In the genomic region with DNA sequence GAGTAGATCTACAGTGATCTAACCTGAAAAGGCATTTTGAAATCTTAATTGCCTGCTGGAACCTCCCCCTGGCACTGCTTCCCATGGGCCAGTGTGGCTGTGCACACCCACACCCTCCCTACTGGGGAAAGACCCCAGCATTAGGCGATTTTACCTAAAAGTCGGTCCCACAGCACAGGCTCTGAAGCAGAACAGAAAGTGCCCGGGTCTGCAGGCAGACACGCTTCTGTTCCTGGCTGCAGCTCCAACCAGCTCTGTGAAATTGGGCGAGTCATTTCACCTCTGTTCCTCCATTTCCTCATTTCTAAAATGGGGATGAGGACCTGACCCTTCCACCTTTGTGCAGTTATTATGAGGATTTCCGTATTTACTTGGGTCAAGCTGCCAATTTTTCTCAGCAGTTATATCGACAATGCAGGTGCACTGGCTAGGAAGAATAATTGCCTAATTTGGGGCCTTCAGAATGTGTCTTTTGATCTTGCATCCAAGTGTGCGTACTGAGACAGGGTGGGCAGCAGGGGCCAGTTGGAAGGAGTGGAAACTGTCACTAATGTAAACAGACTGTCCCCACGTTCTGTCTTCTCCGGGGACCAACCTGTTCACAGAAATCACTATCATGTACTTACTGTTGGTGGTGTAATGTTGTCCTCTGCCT, we compare ENCODE assay signal across 8 cellular contexts. TPM values are rescaled to one million over a fixed set of nuclear protein-coding genes. Genes with fewer than 3 reads are reported as not detected.
DNase-seq lines count a peak whose midpoint lies in the region; ATAC-seq and TF ChIP-seq lines count a peak whose summit lies in the region.

No MANE protein-coding gene starts in this region.

- H3K27me3 Mint-ChIP-seq in MCF 10A (ENCODE audit: insufficient read depth, unreplicated experiment), result no peaks in the 10 kb centered on the region
- H3K27me3 Mint-ChIP-seq in type B pancreatic cell, result peaks cover 3% of the 10 kb centered on the region

- H3K9ac ChIP-seq in mammary epithelial cell (ENCODE audit: insufficient read depth, low read length), result no peak overlapping the region

- no peaks in the 10 kb centered on the region for H3K27me3 ChIP-seq in mammary epithelial cell (ENCODE audit: insufficient read depth, low read length)
- no peaks in the 10 kb centered on the region for H3K27me3 ChIP-seq in Peyer's patch

- no peak overlapping the region for H2AFZ ChIP-seq in mammary epithelial cell (ENCODE audit: low read depth, low read length)

- no peaks in the 10 kb centered on the region for H4K20me1 ChIP-seq in mammary epithelial cell (ENCODE audit: insufficient read depth, low read length)

- TF ChIP-seq POLR2A in Peyer's patch (IDR thresholded peaks at IDR 0.05), result no peak

- H3K4me1 Mint-ChIP-seq in MCF 10A (ENCODE audit: insufficient read depth, unreplicated experiment), result peaks cover 62% of the 10 kb centered on the region
- H3K4me1 Mint-ChIP-seq in type B pancreatic cell (ENCODE audit: unreplicated experiment), result peaks cover 83% of the 10 kb centered on the region

- in situ Hi-C loops in mammary epithelial cell (cut with MboI; ENCODE audit: low sequenced_read_pairs in 2 of 2), result loop anchor here (5.0 to 10.0 kb wide), 3 partner anchors 354 to 606 kb away; no protein-coding TSS in a partner anchor

- no peaks in the 10 kb centered on the region for H3K9me3 ChIP-seq in mammary epithelial cell (replicated peaks; ENCODE audit: insufficient read depth, low read length)
- H3K9me3 ChIP-seq in Peyer's patch, result no peaks in the 10 kb centered on the region

- H3K4me2 ChIP-seq in mammary epithelial cell (ENCODE audit: insufficient read depth, low read depth, low read length), result no peak overlapping the region

- peaks cover 69% of the 10 kb centered on the region for H3K4me1 ChIP-seq in mammary epithelial cell (ENCODE audit: insufficient read depth, low read length)
- peaks cover 4 to 80% (median 18%) of the 10 kb centered on the region in 4 donors for H3K4me1 ChIP-seq in Peyer's patch

- H3K27ac ChIP-seq in mammary epithelial cell (ENCODE audit: insufficient read depth, low read depth, low read length) (no peak overlapping the region), Peyer's patch (peak overlapping the region; percentile 63 to 97 (median 88))

- H3K27ac Mint-ChIP-seq in MCF 10A (ENCODE audit: low read depth, unreplicated experiment) (peak overlapping the region; percentile 81), type B pancreatic cell (peak overlapping the region; percentile 93)

- ATAC-seq in left lobe of liver, result peak; percentile 3
- ATAC-seq in HG02763 (IDR thresholded peaks at IDR 0.05; ENCODE audit: unreplicated experiment), result no peak
- ATAC-seq in GM18519 (IDR thresholded peaks at IDR 0.05; ENCODE audit: low FRiP score, unreplicated experiment), result no peak

- CTCF ChIA-PET in MCF 10A (lab: Yijun Ruan, JAX), result interaction anchor here (0.6 to 3.8 kb wide), 2 partner anchors 21 to 351 kb away, joined by 4 to 28 read pairs; no protein-coding TSS in a partner anchor
- CTCF ChIA-PET in mammary epithelial cell (lab: Charles Lee; ENCODE audit: low non-redundant PET), result no interaction called here

- H3K4me3 Mint-ChIP-seq in MCF 10A (ENCODE audit: unreplicated experiment) (peak overlapping the region; percentile 2), type B pancreatic cell (peak overlapping the region; percentile 83)

- intact Hi-C loops in MCF 10A (cut with micrococcal nuclease), result no loop called here
- intact Hi-C loops in mammary epithelial cell (cut with micrococcal nuclease), result no loop called here

- H3K9me3 Mint-ChIP-seq in MCF 10A (ENCODE audit: unreplicated experiment) (no peaks in the 10 kb centered on the region), type B pancreatic cell (no peaks in the 10 kb centered on the region)

- peaks cover 97% of the 10 kb centered on the region for H3K79me2 ChIP-seq in mammary epithelial cell (ENCODE audit: insufficient read depth, low read length)

- dilution Hi-C loops in mammary epithelial cell (cut with HindIII; ENCODE audit: low sequenced_read_pairs), result no loop called here

- 75% methylated on average over 8 of the region's 10 CpGs for WGBS in mammary epithelial cell (ENCODE audit: low coverage, missing lambda C conversion rate)

- H3K4me3 ChIP-seq in mammary epithelial cell (replicated peaks in 1 of 3; ENCODE audit: insufficient read depth in 1 of 3, low read depth in 2 of 3, low read length in 3 of 3), result no peak overlapping the region
- peak overlapping the region in 2 of 4 donors; percentile 28 to 38 for H3K4me3 ChIP-seq in Peyer's patch

- H3K36me3 ChIP-seq in mammary epithelial cell (ENCODE audit: insufficient read depth, low read length), result no peaks in the 10 kb centered on the region
- no peaks in the 10 kb centered on the region for H3K36me3 ChIP-seq in Peyer's patch

- no peak for TF ChIP-seq CTCF in MCF 10A (IDR thresholded peaks at IDR 0.05; ENCODE audit: unreplicated experiment)
- TF ChIP-seq CTCF in mammary epithelial cell (conservative IDR thresholded peaks at IDR 0.05 in 1 of 2, IDR thresholded peaks at IDR 0.05 in 1 of 2; ENCODE audit: extremely low read depth in 1 of 2, insufficient read depth in 1 of 2, low read depth in 1 of 2, low read length in 2 of 2), result no peak
- no peak for TF ChIP-seq CTCF in Peyer's patch (IDR thresholded peaks at IDR 0.05)
- TF ChIP-seq CTCF in type B pancreatic cell (conservative IDR thresholded peaks at IDR 0.05), result no peak

- POLR2A ChIA-PET in MCF 10A (lab: Yijun Ruan, JAX), result interaction anchor here (0.6 to 8.2 kb wide), 10 partner anchors 31 to 609 kb away, joined by 3 to 192 read pairs (median 4); no protein-coding TSS in a partner anchor

- peaks cover 14% of the 10 kb centered on the region for H3K36me3 Mint-ChIP-seq in MCF 10A (ENCODE audit: insufficient read depth, unreplicated experiment)
- peaks cover 10% of the 10 kb centered on the region for H3K36me3 Mint-ChIP-seq in type B pancreatic cell

- BruUV-seq in MCF 10A (replicated peaks; lab: Mats Ljungman, UMichigan) (no TSS peak), mammary epithelial cell (replicated peaks; lab: Mats Ljungman, UMichigan) (no TSS peak)

- DNase-seq in MCF 10A (ENCODE audit: unreplicated experiment), result no peak
- no peak for DNase-seq in mammary epithelial cell
- DNase-seq in Peyer's patch, result no peak
- no peak for DNase-seq in left lobe of liver (ENCODE audit: low spot score)
- DNase-seq in type B pancreatic cell (ENCODE audit: extremely low spot score, unreplicated experiment), result no peak
- no peak for DNase-seq in NK-92 treated with Interleukin-12 subunit alpha and Interleukin-12 subunit beta, amount 100 ng/mL, for 24 hours (lab: John Stamatoyannopoulos, UW)

RNA-seq across cellular contexts. Expression of gene KLF3, which starts 7.1 kb away (rescaled TPM):
- total RNA-seq in MCF 10A (2022), result 45.3 and 51.2 TPM in 2 replicates
- total RNA-seq in mammary epithelial cell, result 10 to 100 TPM; 24.2 to 41.3 TPM
- 11.6 TPM for polyA plus RNA-seq in mammary epithelial cell
- polyA minus RNA-seq in mammary epithelial cell, result 35.3 TPM
- total RNA-seq in Peyer's patch, result 100 to 1,000 TPM in 2 of 4 donors, 10 to 100 TPM in 2; 36.3 to 128 (median 103) TPM
- total RNA-seq in left lobe of liver, result 28.6 TPM
- 62.0 and 106 TPM in 2 replicates for total RNA-seq in type B pancreatic cell (ENCODE audit: low replicate concordance)
